18 cellular contexts compared by ENCODE assay signal in the genomic region with DNA sequence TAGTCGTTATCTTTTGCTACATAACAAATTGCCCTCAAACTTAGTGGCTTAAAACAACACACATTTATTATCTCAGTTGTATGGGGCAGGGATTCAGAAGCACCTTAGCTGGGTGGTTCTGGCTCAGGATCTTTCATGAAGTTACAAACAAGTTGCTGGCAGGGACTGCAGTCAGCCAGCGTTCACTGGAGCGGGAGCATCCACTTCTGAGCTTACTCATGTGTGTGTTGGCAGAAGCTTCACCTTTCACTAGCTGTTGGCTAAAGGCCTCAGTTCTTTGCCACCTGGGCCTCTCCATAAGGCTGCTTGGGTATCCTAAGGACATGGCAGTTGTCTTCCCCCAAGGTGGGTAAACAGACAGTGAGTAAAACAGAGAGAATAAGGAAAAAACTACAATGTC.
"Had no signal": no experiment of that assay in that cellular context is flagged by ENCODE, and none has a peak within 500 bp of the region (broad histone marks: within the 10 kb centered on the region; RNA-seq: fewer than 3 reads in every experiment).

No MANE protein-coding gene starts in this region.

- H3K27ac ChIP-seq: esophagus squamous epithelium, psoas muscle had no signal

- DNase-seq: activated CD4-positive, alpha-beta T cell treated with anti-CD3 and anti-CD28 coated beads, Interleukin-2, amount 50 U/mL, for 4 hours; activated effector memory CD4-positive, alpha-beta T cell treated with anti-CD3 and anti-CD28 coated beads, Interleukin-2, amount 50 U/mL, for 16 hours; activated T-cell treated with anti-CD3 and anti-CD28 coated beads, Interleukin-2, amount 50 U/mL, for 24 hours; amygdala; esophagus squamous epithelium; foreskin fibroblast; glutamatergic neuron; immature natural killer cell; left colon; mammary epithelial cell; natural killer cell; occipital lobe; psoas muscle; stimulated activated CD4-positive, alpha-beta T cell treated with anti-CD3 and anti-CD28 coated beads, Interleukin-2, amount 100 ng/mL, for 24 hours; stimulated activated naive B cell treated with anti-CD40 and anti-IgM and Interleukin-4, amounts not matched to agents 10 μg/mL and 1 μg/mL and 100 μg/mL, for 72 hours; T-helper 17 cell had no signal

- H3K4me1 ChIP-seq: psoas muscle had no signal

- H3K4me3 ChIP-seq: esophagus squamous epithelium, psoas muscle had no signal

- H3K9me3 ChIP-seq: esophagus squamous epithelium, psoas muscle had no signal

- H3K27me3 ChIP-seq: esophagus squamous epithelium had no signal

- ATAC-seq: activated naive CD4-positive, alpha-beta T cell treated with anti-CD3 and anti-CD28 coated beads, Interleukin-2, amount 50 U/mL, for 72 hours; left colon; natural killer cell; psoas muscle; sciatic nerve; stimulated activated naive B cell treated with anti-CD40 and anti-IgM and Interleukin-4, amounts not matched to agents 10 μg/mL and 1 μg/mL and 100 μg/mL, for 72 hours; T-helper 17 cell had no signal

- H3K36me3 ChIP-seq: esophagus squamous epithelium had no signal
